In genomic region chr19:15593766-15594165, GRCh38 we compare ENCODE assay signal across 14 cellular contexts. TPM values are rescaled to one million over a fixed set of nuclear protein-coding genes. Genes with fewer than 3 reads are reported as not detected.
A peak's percentile ranks its signal among the peaks of the same experiment; 100 is the strongest.
DNase-seq lines count a peak whose midpoint lies in the region; ATAC-seq and TF ChIP-seq lines count a peak whose summit lies in the region.
"Not testable (repeated sequence)": the region's sequence is repeated elsewhere in the genome, so short reads cannot be mapped to it uniquely, and the experiment has no call there.
"Had no signal": no experiment of that assay in that cellular context is flagged by ENCODE, and none has a peak within 500 bp of the region (broad histone marks: within the 10 kb centered on the region; RNA-seq: fewer than 3 reads in every experiment).

No MANE protein-coding gene starts in this region.

- DNase-seq in A172 (ENCODE audit: low spot score) (peak; percentile 25), PC-3 (peak; percentile 65), kidney tubule cell (ENCODE audit: low spot score) (peak; percentile 26), mucosa of gallbladder (ENCODE audit: low spot score) (peak; percentile 32)
- not testable (repeated sequence) for DNase-seq in CD14-positive monocyte (ENCODE audit: low spot score); Right ventricle myocardium inferior (ENCODE audit: missing footprints)
- DNase-seq in activated CD8-positive, alpha-beta memory T cell treated with anti-CD3 and anti-CD28 coated beads, Interleukin-2, amount 10 ng/mL, durations not matched to agents 7 days and 5 days, result peak; percentile 1

- not testable (repeated sequence) for H3K9me2 ChIP-seq in PC-3 (replicated peaks; ENCODE audit: low read length)

- H3K4me3 Mint-ChIP-seq in CD14-positive monocyte; activated CD8-positive, alpha-beta memory T cell treated with anti-CD3 and anti-CD28 coated beads, Interleukin-2, amount 10 ng/mL, durations not matched to agents 7 days and 5 days: not testable (repeated sequence)

- H3K9ac ChIP-seq in PC-3 (ENCODE audit: low read length), result not testable (repeated sequence)

- peaks cover 8 to 30% (median 14%) of the 10 kb centered on the region in 7 donors for H3K9me3 Mint-ChIP-seq in CD14-positive monocyte
- H3K9me3 Mint-ChIP-seq in activated CD8-positive, alpha-beta memory T cell treated with anti-CD3 and anti-CD28 coated beads, Interleukin-2, amount 10 ng/mL, durations not matched to agents 7 days and 5 days (ENCODE audit: low read depth), result not testable (repeated sequence)

- not testable (repeated sequence) for H3K79me2 ChIP-seq in PC-3 (ENCODE audit: low read length)

- H3K4me2 ChIP-seq in PC-3 (ENCODE audit: low read length), result not testable (repeated sequence)

- TF ChIP-seq CTCF in CD14-positive monocyte (IDR thresholded peaks at IDR 0.05); PC-3 (conservative IDR thresholded peaks at IDR 0.05; ENCODE audit: low read depth, low read length): not testable (repeated sequence)

- H3K36me3 Mint-ChIP-seq in CD14-positive monocyte; activated CD8-positive, alpha-beta memory T cell treated with anti-CD3 and anti-CD28 coated beads, Interleukin-2, amount 10 ng/mL, durations not matched to agents 7 days and 5 days: not testable (repeated sequence)

- ATAC-seq in PC-3; activated CD8-positive, alpha-beta memory T cell treated with anti-CD3 and anti-CD28 coated beads, Interleukin-2, amount 10 ng/mL, durations not matched to agents 7 days and 5 days: not testable (repeated sequence)
- ATAC-seq in Right ventricle myocardium inferior, result peak; percentile 37

- intact Hi-C loops in CD14-positive monocyte (cut with micrococcal nuclease); PC-3 (cut with micrococcal nuclease); Right ventricle myocardium inferior (cut with DNase I): not testable (repeated sequence)

- not testable (repeated sequence) for H4K20me1 ChIP-seq in PC-3 (ENCODE audit: low read length)

- not testable (repeated sequence) for H2AFZ ChIP-seq in PC-3 (ENCODE audit: low read length)

- not testable (repeated sequence) for H3K27ac ChIP-seq in PC-3 (ENCODE audit: low read length)

- not testable (repeated sequence) for H3F3A ChIP-seq in PC-3 (ENCODE audit: low read length, unreplicated experiment)

- not testable (repeated sequence) for H3K27me3 ChIP-seq in PC-3 (ENCODE audit: low read length)

- H3K27ac Mint-ChIP-seq in CD14-positive monocyte, result peak overlapping the region in 4 of 7 donors; percentile 27 to 78 (median 47)
- H3K27ac Mint-ChIP-seq in activated CD8-positive, alpha-beta memory T cell treated with anti-CD3 and anti-CD28 coated beads, Interleukin-2, amount 10 ng/mL, durations not matched to agents 7 days and 5 days, result not testable (repeated sequence)

- H3K27me3 Mint-ChIP-seq in CD14-positive monocyte (ENCODE audit: low read depth in 3 of 3); activated CD8-positive, alpha-beta memory T cell treated with anti-CD3 and anti-CD28 coated beads, Interleukin-2, amount 10 ng/mL, durations not matched to agents 7 days and 5 days: not testable (repeated sequence)

- POLR2A ChIA-PET in PC-3 (lab: Charles Lee; ENCODE audit: unreplicated experiment), result not testable (repeated sequence)

- not testable (repeated sequence) for H3K36me3 ChIP-seq in PC-3 (ENCODE audit: low read depth, low read length)

- H3K4me1 Mint-ChIP-seq in CD14-positive monocyte, result peaks cover 65% of the 10 kb centered on the region
- not testable (repeated sequence) for H3K4me1 Mint-ChIP-seq in activated CD8-positive, alpha-beta memory T cell treated with anti-CD3 and anti-CD28 coated beads, Interleukin-2, amount 10 ng/mL, durations not matched to agents 7 days and 5 days

- not testable (repeated sequence) for H3K9me3 ChIP-seq in PC-3 (ENCODE audit: low read length)

- H3K4me1 ChIP-seq in PC-3 (ENCODE audit: insufficient read depth, low read length), result peaks cover 18% of the 10 kb centered on the region

- not testable (repeated sequence) for BruUV-seq in PC-3 (replicated peaks; lab: Mats Ljungman, UMichigan)

- CTCF ChIA-PET in PC-3 (lab: Charles Lee); activated CD8-positive, alpha-beta memory T cell treated with anti-CD3 and anti-CD28 coated beads, Interleukin-2, amount 10 ng/mL, durations not matched to agents 7 days and 5 days (lab: Charles Lee): not testable (repeated sequence)

- not testable (repeated sequence) for H3K4me3 ChIP-seq in PC-3 (ENCODE audit: low read length)

RNA-seq across cellular contexts. Expression of gene CYP4F8, which starts 21.3 kb away (rescaled TPM):
- total RNA-seq in A172 (2014; rRNA removed; shearing (Covaris generic)), result not detected in 2 replicates
- polyA plus RNA-seq in CD14-positive monocyte, result not detected
- total RNA-seq in PC-3 (2014; rRNA removed) (not detected in 2 replicates), Right ventricle myocardium inferior (not detected), mucosa of gallbladder (2.0 TPM)
- total RNA-seq in activated CD8-positive, alpha-beta memory T cell treated with anti-CD3 and anti-CD28 coated beads, Interleukin-2, amount 10 ng/mL, durations not matched to agents 7 days and 5 days, result not detected
- total RNA-seq: CD4-positive, alpha-beta T cell; CD8-positive, alpha-beta memory T cell; GM12878; GM23248; H1; H7 had no signal
- polyA plus RNA-seq: A549; CD8-positive, alpha-beta memory T cell; GM12878; GM23248; H1 had no signal

RNA-seq across cellular contexts. Expression of gene CYP4F3, which starts 46.9 kb away (rescaled TPM):
- 1.4 and 3.3 TPM in 2 replicates for total RNA-seq in A172 (2014; rRNA removed; shearing (Covaris generic))
- 1 to 10 TPM in 1 of 2 donors, under 1 TPM in 1; 0.56 to 1.2 TPM for polyA plus RNA-seq in CD14-positive monocyte
- total RNA-seq in PC-3 (2014; rRNA removed) (not detected in 2 replicates), Right ventricle myocardium inferior (not detected), mucosa of gallbladder (92.8 TPM)
- under 1 TPM in 1 of 2 experiments, not detected in 1; 0.26 TPM for total RNA-seq in activated CD8-positive, alpha-beta memory T cell treated with anti-CD3 and anti-CD28 coated beads, Interleukin-2, amount 10 ng/mL, durations not matched to agents 7 days and 5 days
- total RNA-seq: CD4-positive, alpha-beta T cell; GM23248; H1; H7 had no signal
- polyA plus RNA-seq: CD8-positive, alpha-beta memory T cell; GM23248; H1 had no signal

Comparison
In these comparisons a context has a peak if more than half of its experiments do, and no peak if none do; other contexts are left out.
1. RNA of gene CYP4F3, which starts 46.9 kb away (total RNA-seq): 92.8 TPM in mucosa of gallbladder (single experiment); 1.4 to 3.3 TPM in A172, 0.26 TPM in activated CD8-positive, alpha-beta memory T cell treated with anti-CD3 and anti-CD28 coated beads, Interleukin-2, amount 10 ng/mL, durations not matched to agents 7 days and 5 days, not detected in Right ventricle myocardium inferior (single experiment) and not detected in PC-3; every median in the first group is over 10 times any median in the second.